In the genomic region with DNA sequence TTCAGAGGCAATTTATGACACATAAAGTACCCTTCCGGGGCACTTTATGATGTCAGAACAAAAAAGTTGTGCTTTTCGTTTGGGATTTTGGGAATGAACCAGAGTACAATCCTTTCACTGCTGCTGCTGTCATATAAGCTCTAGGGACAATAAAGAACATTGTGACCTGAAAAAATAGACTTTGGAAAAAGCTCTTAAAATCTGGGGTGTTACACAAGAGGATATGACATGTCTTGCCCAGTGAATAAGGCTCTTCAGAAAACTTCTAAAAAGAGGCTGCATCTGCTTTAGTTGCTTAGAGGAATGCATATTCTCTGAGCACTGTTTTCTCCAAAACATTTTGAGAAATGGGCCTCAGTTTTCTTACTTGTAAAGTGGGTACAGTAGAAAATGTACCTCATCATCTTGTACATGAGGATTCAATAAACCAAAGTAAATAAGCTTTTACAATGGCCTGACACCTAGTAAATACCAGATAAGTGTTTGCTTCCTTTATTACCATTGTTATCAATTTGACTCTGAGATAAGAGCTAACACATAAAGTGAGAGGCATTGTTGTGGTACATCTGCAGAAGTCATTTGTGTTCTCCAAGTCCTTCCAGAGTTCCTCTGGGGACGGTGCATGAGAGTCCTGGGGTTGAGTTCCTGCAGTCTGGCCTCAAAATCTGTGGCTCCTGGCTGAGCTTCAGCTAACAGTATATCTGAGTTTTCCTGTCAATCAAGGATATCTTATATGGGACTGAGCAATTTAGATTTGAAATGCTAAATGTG, we compare ENCODE assay signal across 19 cellular contexts.
A peak's percentile ranks its signal among the peaks of the same experiment; 100 is the strongest.
DNase-seq lines count a peak whose midpoint lies in the region; ATAC-seq and TF ChIP-seq lines count a peak whose summit lies in the region.
"Had no signal": no experiment of that assay in that cellular context is flagged by ENCODE, and none has a peak within 500 bp of the region (broad histone marks: within the 10 kb centered on the region; RNA-seq: fewer than 3 reads in every experiment).

No MANE protein-coding gene starts in this region.

- no peaks in the 10 kb centered on the region for H3K9me2 ChIP-seq in GM23338 (ENCODE audit: insufficient read depth)
- no peaks in the 10 kb centered on the region for H3K9me2 ChIP-seq in PC-3 (replicated peaks; ENCODE audit: low read length)

- ATAC-seq in GM23338 (no peak), heart right ventricle (peak; percentile 62 to 84 (median 70)), gastrocnemius medialis (peak; percentile 71 to 89), PC-3 (no peak)
- no peak for ATAC-seq in activated CD4-positive, alpha-beta T cell treated with anti-CD3 and anti-CD28 coated beads for 36 hours
- ATAC-seq: K562 had no signal

- no peak overlapping the region for H3K4me3 Mint-ChIP-seq in GM23338
- H3K4me3 Mint-ChIP-seq in activated CD4-positive, alpha-beta T cell treated with anti-CD3 and anti-CD28 coated beads for 36 hours = no peak overlapping the region

- peaks cover 16% of the 10 kb centered on the region; the same call in 2 of the 3 replicates for H3K4me1 Mint-ChIP-seq in GM23338
- no peaks in the 10 kb centered on the region for H3K4me1 Mint-ChIP-seq in activated CD4-positive, alpha-beta T cell treated with anti-CD3 and anti-CD28 coated beads for 36 hours

- H3K27me3 ChIP-seq in GM23338 (ENCODE audit: insufficient read depth) (no peaks in the 10 kb centered on the region), heart right ventricle (no peaks in the 10 kb centered on the region), gastrocnemius medialis (no peaks in the 10 kb centered on the region), PC-3 (ENCODE audit: low read length) (no peaks in the 10 kb centered on the region)

- no peak overlapping the region for H3K4me3 ChIP-seq in GM23338
- H3K4me3 ChIP-seq in heart right ventricle = no peak overlapping the region
- no peak overlapping the region for H3K4me3 ChIP-seq in gastrocnemius medialis
- no peak overlapping the region for H3K4me3 ChIP-seq in PC-3 (ENCODE audit: low read length)
- H3K4me3 ChIP-seq: HAP-1, K562, SJSA1 had no signal

- H3K4me2 ChIP-seq in GM23338 = no peak overlapping the region
- no peak overlapping the region for H3K4me2 ChIP-seq in PC-3 (ENCODE audit: low read length)

- no TSS peak for BruUV-seq in PC-3 (replicated peaks; lab: Mats Ljungman, UMichigan)

- H3K9me3 Mint-ChIP-seq in GM23338 = no peaks in the 10 kb centered on the region
- H3K9me3 Mint-ChIP-seq in activated CD4-positive, alpha-beta T cell treated with anti-CD3 and anti-CD28 coated beads for 36 hours (ENCODE audit: low read depth) = no peaks in the 10 kb centered on the region

- in situ Hi-C loops in gastrocnemius medialis (cut with MboI; ENCODE audit: low sequenced_read_pairs in 4 of 4) = no loop called here

- no peak overlapping the region for H3K9ac ChIP-seq in PC-3 (ENCODE audit: low read length)

- TF ChIP-seq POLR2A in gastrocnemius medialis (IDR thresholded peaks at IDR 0.05) = no peak
- TF ChIP-seq POLR2A in erythroblast (IDR thresholded peaks at IDR 0.05; ENCODE audit: low read length) = no peak

- no peaks in the 10 kb centered on the region for H3K36me3 ChIP-seq in GM23338 (ENCODE audit: insufficient read depth)
- no peaks in the 10 kb centered on the region for H3K36me3 ChIP-seq in heart right ventricle
- H3K36me3 ChIP-seq in gastrocnemius medialis = no peaks in the 10 kb centered on the region
- no peaks in the 10 kb centered on the region for H3K36me3 ChIP-seq in PC-3 (ENCODE audit: low read depth, low read length)
- H3K36me3 ChIP-seq: HAP-1, SJSA1 had no signal

- H3K4me1 ChIP-seq in GM23338 (ENCODE audit: insufficient read depth) (peaks cover 5% of the 10 kb centered on the region; the same call in 1 of the 2 replicates), heart right ventricle (peaks cover 0 to 46% (median 9%) of the 10 kb centered on the region in 9 donors), gastrocnemius medialis (peaks cover 0 to 12% of the 10 kb centered on the region in 2 donors), PC-3 (ENCODE audit: insufficient read depth, low read length) (peaks cover 2% of the 10 kb centered on the region; the same call in 1 of the 2 replicates)
- H3K4me1 ChIP-seq: HAP-1 had no signal

- H4K20me1 ChIP-seq in GM23338 (replicated peaks; ENCODE audit: insufficient read depth) = no peaks in the 10 kb centered on the region
- no peaks in the 10 kb centered on the region for H4K20me1 ChIP-seq in PC-3 (ENCODE audit: low read length)

- H3K27ac ChIP-seq in GM23338 (ENCODE audit: low read depth) (no peak overlapping the region), angular gyrus (ENCODE audit: low read depth, low read length) (peak overlapping the region; percentile 46), heart right ventricle (peak overlapping the region in 1 of 10 donors; percentile 23), gastrocnemius medialis (peak overlapping the region in 3 of 4 donors; percentile 10 to 36 (median 34)), PC-3 (ENCODE audit: low read length) (no peak overlapping the region)
- H3K27ac ChIP-seq: RWPE1, SJSA1 had no signal

- intact Hi-C loops in heart right ventricle (cut with DNase I) = loop anchor here in 3 of 10 donors (5.0 to 10.0 kb wide), 4 partner anchors 34 to 89 kb away; partner anchors contain the start of gene EDNRB (in 1 of the 3)
- intact Hi-C loops in gastrocnemius medialis (cut with DNase I; ENCODE audit: low total_unique reads) = loop anchor here (10.0 kb wide), 1 partner anchor 71 kb away; the partner anchor contains the start of gene EDNRB
- intact Hi-C loops in PC-3 (cut with micrococcal nuclease) = no loop called here
- intact Hi-C loops in activated CD4-positive, alpha-beta T cell treated with anti-CD3 and anti-CD28 coated beads for 36 hours (cut with DNase I, micrococcal nuclease) = no loop called here

- no peaks in the 10 kb centered on the region for H3K79me2 ChIP-seq in GM23338 (replicated peaks; ENCODE audit: insufficient read depth)
- H3K79me2 ChIP-seq in PC-3 (ENCODE audit: low read length) = no peaks in the 10 kb centered on the region

- H3K27me3 Mint-ChIP-seq in GM23338 (ENCODE audit: insufficient read depth, low read depth, poor library complexity) = no peaks in the 10 kb centered on the region
- H3K27me3 Mint-ChIP-seq in activated CD4-positive, alpha-beta T cell treated with anti-CD3 and anti-CD28 coated beads for 36 hours = peaks cover 2% of the 10 kb centered on the region

- H2AFZ ChIP-seq in GM23338 (peak overlapping the region; percentile 60; the same call in 1 of the 2 replicates), PC-3 (ENCODE audit: low read length) (no peak overlapping the region)

- CTCF ChIA-PET in PC-3 (lab: Charles Lee) = no interaction called here
- CTCF ChIA-PET in activated CD4-positive, alpha-beta T cell treated with anti-CD3 and anti-CD28 coated beads for 36 hours (lab: Charles Lee) = interaction anchor here (0.6 to 1.0 kb wide), 2 partner anchors 149 to 162 kb away, joined by 3 read pairs; no protein-coding TSS in a partner anchor

- WGBS in heart right ventricle, 2 donors = 46 to 55% methylated on average over 3 of the region's 3 CpGs

- H3K36me3 Mint-ChIP-seq in GM23338 (ENCODE audit: low read depth) = no peaks in the 10 kb centered on the region
- H3K36me3 Mint-ChIP-seq in activated CD4-positive, alpha-beta T cell treated with anti-CD3 and anti-CD28 coated beads for 36 hours (ENCODE audit: low read depth) = no peaks in the 10 kb centered on the region

- DNase-seq in GM23338 (ENCODE audit: low spot score) = no peak
- DNase-seq in heart right ventricle = peak in 1 of 2 donors; percentile 19
- no peak for DNase-seq in gastrocnemius medialis
- no peak for DNase-seq in erythroblast (lab: John Stamatoyannopoulos, UW)
- no peak for DNase-seq in PC-3
- DNase-seq in activated CD4-positive, alpha-beta T cell treated with anti-CD3 and anti-CD28 coated beads for 36 hours = no peak
- DNase-seq: C1 segment of cervical spinal cord, DMS 273 treated with DMSO at 0.1 percent for 48 hours, GDM1, NCI-H1092 treated with DMSO at 0.1 percent for 48 hours, NCI-H1694 treated with DMSO at 0.1 percent for 48 hours, NCI-H2107, NCI-H510A, NCI-H82 had no signal

- H3K9me3 ChIP-seq in heart right ventricle = peaks cover 0 to 10% (median 0%) of the 10 kb centered on the region in 11 donors
- H3K9me3 ChIP-seq in gastrocnemius medialis = no peaks in the 10 kb centered on the region
- H3K9me3 ChIP-seq in PC-3 (ENCODE audit: low read length) = no peaks in the 10 kb centered on the region
- H3K9me3 ChIP-seq: HAP-1, SJSA1 had no signal

- no peaks in the 10 kb centered on the region for H3F3A ChIP-seq in GM23338 (replicated peaks; ENCODE audit: low read depth)
- H3F3A ChIP-seq in PC-3 (ENCODE audit: low read length, unreplicated experiment) = no peaks in the 10 kb centered on the region

- H3K27ac Mint-ChIP-seq in GM23338 = no peak overlapping the region
- no peak overlapping the region for H3K27ac Mint-ChIP-seq in activated CD4-positive, alpha-beta T cell treated with anti-CD3 and anti-CD28 coated beads for 36 hours

- POLR2A ChIA-PET in PC-3 (lab: Charles Lee; ENCODE audit: unreplicated experiment) = no interaction called here
- POLR2A ChIA-PET in activated CD4-positive, alpha-beta T cell treated with anti-CD3 and anti-CD28 coated beads for 36 hours (lab: Charles Lee) = no interaction called here

- TF ChIP-seq CTCF in GM23338 (conservative IDR thresholded peaks at IDR 0.05; ENCODE audit: low read depth in 2 of 2) (no peak), heart right ventricle (IDR thresholded peaks at IDR 0.05) (no peak), gastrocnemius medialis (IDR thresholded peaks at IDR 0.05 in 4 of 5, conservative IDR thresholded peaks at IDR 0.05 in 1 of 5) (no peak), PC-3 (conservative IDR thresholded peaks at IDR 0.05; ENCODE audit: low read depth, low read length) (no peak)

TF ChIP-seq in GM23338, 12 proteins besides CTCF, POLR2A, EP300 and RAD21:
- TF ChIP-seq EZH2phosphoT487 (IDR thresholded peaks at IDR 0.05; ENCODE audit: unreplicated experiment) (no peak), ETS1 (IDR thresholded peaks at IDR 0.05) (no peak), POLR2AphosphoS5 (IDR thresholded peaks at IDR 0.05; ENCODE audit: low read depth) (no peak), STAT1 (IDR thresholded peaks at IDR 0.05; ENCODE audit: unreplicated experiment) (no peak), JUNB (IDR thresholded peaks at IDR 0.05; ENCODE audit: unreplicated experiment) (no peak)

Comparison
In these comparisons a context has a peak if more than half of its experiments do, and no peak if none do; other contexts are left out.
1. ATAC-seq: peak in heart right ventricle (8 of 8) and gastrocnemius medialis (2 of 2); none in GM23338 (single experiment), PC-3 (single experiment) and activated CD4-positive, alpha-beta T cell treated with anti-CD3 and anti-CD28 coated beads for 36 hours (single experiment).
2. H3K27ac ChIP-seq: peak in angular gyrus (single experiment) and gastrocnemius medialis (3 of 4); none in GM23338 (single experiment) and PC-3 (single experiment).